19 cellular contexts compared by ENCODE assay signal in genomic region chr11:515131-515530, GRCh38.
"Had no signal": no experiment of that assay in that cellular context is flagged by ENCODE, and none has a peak within 500 bp of the region (broad histone marks: within the 10 kb centered on the region; RNA-seq: fewer than 3 reads in every experiment).

No MANE protein-coding gene starts in this region.

- H3K27ac Mint-ChIP-seq: activated CD8-positive, alpha-beta T cell treated with anti-CD3 and anti-CD28 coated beads for 36 hours; activated naive CD8-positive, alpha-beta T cell; WTC11 had no signal

- H3K9me3 Mint-ChIP-seq: central memory CD8-positive, alpha-beta T cell; T-helper 1 cell treated with Interleukin-12 subunit alpha and Interleukin-12 subunit beta and Interleukin-4 antibody, amounts not matched to agents 30 μg/mL and 1 μg/mL, for 36 hours had no signal

- FAIRE-seq: endothelial cell of umbilical vein had no signal

- H3K27me3 ChIP-seq: left lung, upper lobe of left lung had no signal

- H3K27ac ChIP-seq: left lung, upper lobe of left lung had no signal

- H3K4me3 ChIP-seq: left lung, upper lobe of left lung had no signal

- DNase-seq: activated CD4-positive, alpha-beta T cell treated with anti-CD3 and anti-CD28 coated beads for 48 hours; activated CD8-positive, alpha-beta T cell treated with anti-CD3 and anti-CD28 coated beads for 36 hours; activated effector memory CD4-positive, alpha-beta T cell treated with anti-CD3 and anti-CD28 coated beads, Interleukin-2, amount 50 U/mL, for 16 hours; activated T-cell treated with anti-CD3 and anti-CD28 coated beads, Interleukin-2, amount 50 U/mL, for 48 hours; amniotic stem cell; cortex of kidney; effector CD8-positive, alpha-beta T cell; islet precursor cell; left lung; naive B cell; stimulated activated CD4-positive, alpha-beta T cell treated with anti-CD3 and anti-CD28 coated beads, Interleukin-4, amount 100 ng/mL, for 4 hours; stimulated activated CD8-positive, alpha-beta memory T cell treated with anti-CD3 and anti-CD28 coated beads, Interleukin-4, amount 100 ng/mL, for 48 hours; stimulated activated naive CD8-positive, alpha-beta T cell treated with anti-CD3 and anti-CD28 coated beads, Interleukin-15, Interleukin-2, amounts not matched to agents 100 U/mL and 50 U/mL, for 24 hours; upper lobe of left lung had no signal

- H3K4me1 Mint-ChIP-seq: WTC11 had no signal

- H3K27me3 Mint-ChIP-seq: activated CD8-positive, alpha-beta T cell treated with anti-CD3 and anti-CD28 coated beads for 36 hours; activated naive CD8-positive, alpha-beta T cell; central memory CD8-positive, alpha-beta T cell; naive B cell had no signal

- H3K36me3 Mint-ChIP-seq: activated naive CD8-positive, alpha-beta T cell had no signal

- H3K9me3 ChIP-seq: upper lobe of left lung had no signal

- ATAC-seq: activated CD8-positive, alpha-beta T cell treated with anti-CD3 and anti-CD28 coated beads for 36 hours; left lung; stimulated activated naive CD8-positive, alpha-beta T cell treated with anti-CD3 and anti-CD28 coated beads, Interleukin-15, Interleukin-2, amounts not matched to agents 100 U/mL and 50 U/mL, for 24 hours; WTC11 had no signal

- H3K4me3 Mint-ChIP-seq: activated CD8-positive, alpha-beta T cell treated with anti-CD3 and anti-CD28 coated beads for 36 hours; activated naive CD8-positive, alpha-beta T cell; central memory CD8-positive, alpha-beta T cell; T-helper 1 cell treated with Interleukin-12 subunit alpha and Interleukin-12 subunit beta and Interleukin-4 antibody, amounts not matched to agents 30 μg/mL and 1 μg/mL, for 36 hours; WTC11 had no signal
